Comparison of ENCODE assay signal across 8 cellular contexts in genomic region chr2:60880988-60881932, GRCh38. TPM values are rescaled to one million over a fixed set of nuclear protein-coding genes. Genes with fewer than 3 reads are reported as not detected.
DNase-seq lines count a peak whose midpoint lies in the region; ATAC-seq and TF ChIP-seq lines count a peak whose summit lies in the region.

Gene REL, plus strand, starts transcription at chr2:60881574. Its CDS starts 267 bp downstream, at chr2:60881841.

- no peak for TF ChIP-seq RAD21 in neural cell (conservative IDR thresholded peaks at IDR 0.05)

- H3K4me1 Mint-ChIP-seq in stimulated activated naive CD8-positive, alpha-beta T cell treated with anti-CD3 and anti-CD28 coated beads, Interleukin-15, amount 100 ng/mL, for 72 hours, result peaks cover 18% of the 10 kb centered on the region

- no peaks in the 10 kb centered on the region for H3K9me3 Mint-ChIP-seq in stimulated activated naive CD8-positive, alpha-beta T cell treated with anti-CD3 and anti-CD28 coated beads, Interleukin-15, amount 100 ng/mL, for 72 hours

- H3K9me3 ChIP-seq in ES-I3 (ENCODE audit: control insufficient read depth, insufficient read depth, low read length) (no peaks in the 10 kb centered on the region), neural cell (ENCODE audit: low read length) (no peaks in the 10 kb centered on the region)

- H3K4me3 ChIP-seq in fibroblast of villous mesenchyme (ENCODE audit: low read depth, low read length) (peak within 1 kb of the TSS; percentile 86), neural cell (ENCODE audit: low read length) (peak within 1 kb of the TSS; percentile 92)

- H3K36me3 ChIP-seq in ES-I3 (ENCODE audit: insufficient read depth, low read length) (no peaks in the 10 kb centered on the region), neural cell (ENCODE audit: insufficient read depth, low read length) (no peaks in the 10 kb centered on the region)

- H3K27ac Mint-ChIP-seq in stimulated activated naive CD8-positive, alpha-beta T cell treated with anti-CD3 and anti-CD28 coated beads, Interleukin-15, amount 100 ng/mL, for 72 hours, result peak within 1 kb of the TSS; percentile 99

- peaks cover 19% of the 10 kb centered on the region for H3K79me2 ChIP-seq in neural cell (replicated peaks; ENCODE audit: insufficient read depth, low read length)

- no peaks in the 10 kb centered on the region for H3F3A ChIP-seq in neural cell (ENCODE audit: insufficient read depth, low read length, poor library complexity, severe bottlenecking)

- peak; percentile 31 for TF ChIP-seq EP300 in neural cell (conservative IDR thresholded peaks at IDR 0.05; ENCODE audit: poor library complexity, severe bottlenecking)

- no peaks in the 10 kb centered on the region for H3K9me2 ChIP-seq in neural cell (ENCODE audit: insufficient read depth, low read length)

- TF ChIP-seq CTCF in fibroblast of villous mesenchyme (IDR thresholded peaks at IDR 0.05; ENCODE audit: insufficient read depth, low read depth, low read length) (peak; percentile 23), neural cell (IDR thresholded peaks at IDR 0.05; ENCODE audit: poor library complexity, severe bottlenecking) (peak; percentile 36)

- peak within 1 kb of the TSS; percentile 95 for H2AFZ ChIP-seq in neural cell (ENCODE audit: low read depth, low read length)

- H3K27ac ChIP-seq in neural cell (ENCODE audit: low read length), result peak within 1 kb of the TSS; percentile 76

- DNase-seq in GOT3 (lab: John Stamatoyannopoulos, UW) (peak; percentile 55), LHCN-M2 (ENCODE audit: low read depth) (peak; percentile 79), fibroblast of villous mesenchyme (ENCODE audit: low read depth) (peak; percentile 92)
- peak; percentile 96 for DNase-seq in activated effector memory CD4-positive, alpha-beta T cell treated with anti-CD3 and anti-CD28 coated beads, Interleukin-2, amount 50 U/mL, for 16 hours
- DNase-seq in stimulated activated naive CD8-positive, alpha-beta T cell treated with anti-CD3 and anti-CD28 coated beads, Interleukin-15, amount 100 ng/mL, for 72 hours, result peak; percentile 89 to 94

- no peaks in the 10 kb centered on the region for H3K27me3 Mint-ChIP-seq in stimulated activated naive CD8-positive, alpha-beta T cell treated with anti-CD3 and anti-CD28 coated beads, Interleukin-15, amount 100 ng/mL, for 72 hours

- H3K9ac ChIP-seq in ES-I3 (ENCODE audit: low read depth, low read length), result peak within 1 kb of the TSS; percentile 96
- H3K9ac ChIP-seq in neural cell (ENCODE audit: low read length), result peak within 1 kb of the TSS; percentile 86

- H3K4me3 Mint-ChIP-seq in stimulated activated naive CD8-positive, alpha-beta T cell treated with anti-CD3 and anti-CD28 coated beads, Interleukin-15, amount 100 ng/mL, for 72 hours, result peak within 1 kb of the TSS; percentile 90 to 99

- H4K20me1 ChIP-seq in neural cell (ENCODE audit: insufficient read depth), result no peaks in the 10 kb centered on the region

- H3K4me2 ChIP-seq in neural cell (ENCODE audit: low read length), result peak within 1 kb of the TSS; percentile 31

- peak; percentile 89 for ATAC-seq in stimulated activated naive CD8-positive, alpha-beta T cell treated with anti-CD3 and anti-CD28 coated beads, Interleukin-15, amount 100 ng/mL, for 72 hours

- TF ChIP-seq POLR2A in Raji (IDR thresholded peaks at IDR 0.05; ENCODE audit: insufficient read depth, low read depth, low read length), result peak; percentile 81

- no peaks in the 10 kb centered on the region for H3K27me3 ChIP-seq in neural cell (ENCODE audit: insufficient read depth, low read depth, low read length)

- peaks cover 3% of the 10 kb centered on the region; the same call in 1 of the 2 replicates for H3K4me1 ChIP-seq in ES-I3 (ENCODE audit: insufficient read depth, low read length)

TF ChIP-seq in neural cell, 6 proteins besides CTCF, POLR2A, EP300 and RAD21:
- TF ChIP-seq POLR2AphosphoS5 (IDR thresholded peaks at IDR 0.05) (peak; percentile 72), MXI1 (conservative IDR thresholded peaks at IDR 0.05; ENCODE audit: poor library complexity, severe bottlenecking) (peak; percentile 18), SMC3 (conservative IDR thresholded peaks at IDR 0.05; ENCODE audit: poor library complexity) (no peak), REST (IDR thresholded peaks at IDR 0.05; ENCODE audit: borderline replicate concordance) (peak; percentile 55)
TF ChIP-seq in neural cell: peak in this region for 3.

RNA-seq across cellular contexts. Expression of gene REL, which starts in this region (rescaled TPM):
- total RNA-seq in LHCN-M2 (2014; rRNA removed), result 2.8 and 3.2 TPM in 2 replicates
- polyA plus RNA-seq in LHCN-M2 (2012), result 0.49 TPM
- 6.4 and 7.3 TPM in 2 replicates for total RNA-seq in fibroblast of villous mesenchyme
- 1.9 and 2.2 TPM in 2 replicates for polyA plus RNA-seq in neural cell
- 13.6 and 15.9 TPM in 2 replicates for polyA minus RNA-seq in neural cell

Comparison
In these comparisons a context has a peak if more than half of its experiments do, and no peak if none do; other contexts are left out.
1. Peak in every context shown above with its lines: DNase-seq, ATAC-seq, H3K4me3 ChIP-seq and H3K27ac ChIP-seq.